Comparison of ENCODE assay signal across 8 cellular contexts in genomic region chr11:37643968-37644367, GRCh38.
"Had no signal": no experiment of that assay in that cellular context is flagged by ENCODE, and none has a peak within 500 bp of the region (broad histone marks: within the 10 kb centered on the region; RNA-seq: fewer than 3 reads in every experiment).

No MANE protein-coding gene starts in this region.

- H3K4me1 ChIP-seq: HAP-1 had no signal

- H3K9me3 ChIP-seq: HAP-1 had no signal

- H2AFZ ChIP-seq: GM23338 had no signal

- H3K36me3 Mint-ChIP-seq: IgD-negative memory B cell had no signal

- H3K4me2 ChIP-seq: GM23338 had no signal

- H3K27ac ChIP-seq: HL-60 had no signal

- DNase-seq: H7, HFFc6 had no signal

- H3K4me3 ChIP-seq: GM23338, HAP-1 had no signal

- H3K27ac Mint-ChIP-seq: GM23338, HFFc6, IgD-negative memory B cell had no signal

- H3K27me3 Mint-ChIP-seq: IgD-negative memory B cell had no signal

- H3K4me3 Mint-ChIP-seq: GM23338, HFFc6, IgD-negative memory B cell had no signal

- H3K9me3 Mint-ChIP-seq: GM23338, HFFc6 had no signal

- H3K4me1 Mint-ChIP-seq: GM23338, IgD-negative memory B cell had no signal

- H3K36me3 ChIP-seq: HAP-1 had no signal

- ATAC-seq: GM23338, HCT116, HepG2 had no signal
